12 cellular contexts compared by ENCODE assay signal in the genomic region with DNA sequence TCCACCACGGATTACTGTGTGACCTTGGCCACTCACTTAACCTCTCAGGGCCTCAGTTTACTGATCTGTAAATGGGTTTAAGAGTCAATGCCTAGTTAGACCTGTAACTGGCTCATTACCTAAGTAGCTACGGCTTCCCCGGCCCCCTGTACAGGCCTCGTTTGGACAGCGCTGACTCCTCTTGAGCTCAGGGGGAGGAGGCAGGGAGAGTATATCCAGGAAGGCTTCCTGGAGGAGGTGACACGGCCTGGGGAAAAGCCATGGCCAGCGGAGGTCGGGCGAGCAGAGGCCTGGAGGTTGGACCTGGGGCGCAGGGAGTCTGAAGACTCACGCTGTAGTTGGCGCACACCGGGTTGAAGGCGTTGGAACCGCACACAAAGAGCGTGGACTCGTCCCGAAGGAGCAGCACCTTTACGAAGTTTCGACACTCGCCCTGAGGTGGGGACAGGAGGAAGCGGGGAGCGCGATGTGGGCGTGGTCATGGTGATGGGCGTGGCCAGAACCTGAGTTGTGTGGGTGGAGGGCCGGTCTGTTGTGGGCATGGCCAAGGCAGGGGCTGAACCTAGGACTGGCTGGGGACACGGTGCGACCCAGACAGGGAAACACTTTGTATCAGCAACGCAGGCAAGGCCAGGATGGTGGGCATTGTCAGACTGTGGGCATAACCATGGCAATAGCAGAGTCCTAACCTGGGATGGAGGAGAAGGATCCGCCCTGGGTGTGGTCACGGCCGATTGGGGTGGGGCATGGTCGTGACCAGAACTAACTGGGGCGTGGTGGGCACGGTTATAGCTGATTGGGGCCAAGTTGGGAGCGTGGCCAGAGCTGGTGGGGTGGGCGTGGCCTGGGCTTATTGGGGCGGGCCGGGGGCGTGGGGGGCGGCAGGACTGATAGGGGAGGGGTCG. TPM values are rescaled to one million over a fixed set of nuclear protein-coding genes. Genes with fewer than 3 reads are reported as not detected.
DNase-seq lines count a peak whose midpoint lies in the region.
"Had no signal": no experiment of that assay in that cellular context is flagged by ENCODE, and none has a peak within 500 bp of the region (broad histone marks: within the 10 kb centered on the region; RNA-seq: fewer than 3 reads in every experiment).

No MANE protein-coding gene starts in this region.

- no peak overlapping the region for H3K14ac ChIP-seq in neuronal stem cell (ENCODE audit: low read length)

- H3K36me3 ChIP-seq in neuronal stem cell (replicated peaks in 1 of 2; ENCODE audit: control insufficient read depth in 2 of 2, insufficient read depth in 2 of 2, low read length in 2 of 2), result peaks cover 40 to 44% of the 10 kb centered on the region in 2 donors

- WGBS in neuronal stem cell (ENCODE audit: extremely low coverage in 2 of 2, insufficient read length in 2 of 2, insufficient replicate concordance in 1 of 2), 2 donors, result no CpG with 5 or more reads among the region's 43 CpGs

- peak overlapping the region in 1 of 2 donors; percentile 26 for H3K4me3 ChIP-seq in neuronal stem cell (ENCODE audit: low read length in 2 of 2)

- no peak overlapping the region for H2BK15ac ChIP-seq in neuronal stem cell (ENCODE audit: low read length)

- in situ Hi-C loops in SK-MEL-5 (cut with HindIII; ENCODE audit: low pct_unique_long_range_greater_than_20kb, low sequenced_read_pairs), result no loop called here

- H3K4ac ChIP-seq in neuronal stem cell (ENCODE audit: low read length), result no peak overlapping the region

- no peak overlapping the region for H3K4me3 Mint-ChIP-seq in activated naive CD4-positive, alpha-beta T cell treated with anti-CD3 and anti-CD28 coated beads, Interleukin-2, amount 50 U/mL, for 24 hours
- H3K4me3 Mint-ChIP-seq: activated naive CD8-positive, alpha-beta T cell treated with anti-CD3 and anti-CD28 coated beads for 36 hours had no signal

- H3K27me3 Mint-ChIP-seq in activated naive CD4-positive, alpha-beta T cell treated with anti-CD3 and anti-CD28 coated beads, Interleukin-2, amount 50 U/mL, for 24 hours, result no peaks in the 10 kb centered on the region

- H3K27ac Mint-ChIP-seq in activated naive CD4-positive, alpha-beta T cell treated with anti-CD3 and anti-CD28 coated beads, Interleukin-2, amount 50 U/mL, for 24 hours, result peak overlapping the region; percentile 19
- H3K27ac Mint-ChIP-seq: activated naive CD8-positive, alpha-beta T cell treated with anti-CD3 and anti-CD28 coated beads for 36 hours had no signal

- no peak overlapping the region for H3K23ac ChIP-seq in neuronal stem cell (ENCODE audit: low read depth, low read length, poor library complexity)

- H3K4me1 ChIP-seq in neuronal stem cell (ENCODE audit: control insufficient read depth in 2 of 2, insufficient read depth in 1 of 2, low read depth in 1 of 2, low read length in 2 of 2), result no peaks in the 10 kb centered on the region
- H3K4me1 ChIP-seq: parathyroid adenoma had no signal

- no peak overlapping the region for H4K8ac ChIP-seq in neuronal stem cell (ENCODE audit: low read depth, low read length)

- H3K4me1 Mint-ChIP-seq in activated naive CD4-positive, alpha-beta T cell treated with anti-CD3 and anti-CD28 coated beads, Interleukin-2, amount 50 U/mL, for 24 hours, result no peaks in the 10 kb centered on the region
- H3K4me1 Mint-ChIP-seq: activated naive CD8-positive, alpha-beta T cell treated with anti-CD3 and anti-CD28 coated beads for 36 hours had no signal

- H3K27ac ChIP-seq in neuronal stem cell (replicated peaks; ENCODE audit: low read length), result no peak overlapping the region
- H3K27ac ChIP-seq: parathyroid adenoma had no signal

- H4K91ac ChIP-seq in neuronal stem cell (ENCODE audit: low read depth, low read length, poor library complexity), result no peak overlapping the region

- DNase-seq in activated naive CD4-positive, alpha-beta T cell treated with anti-CD3 and anti-CD28 coated beads, Interleukin-2, amount 50 U/mL, for 16 hours, result no peak
- peak; percentile 52 for DNase-seq in SK-MEL-5 (ENCODE audit: low read depth, low spot score)
- DNase-seq in neuronal stem cell (ENCODE audit: low spot score), result no peak
- DNase-seq in NCI-H187 treated with DMSO at 0.1 percent for 48 hours (lab: John Stamatoyannopoulos, UW), result no peak
- no peak for DNase-seq in NCI-H446 (lab: John Stamatoyannopoulos, UW)
- DNase-seq: activated CD4-positive, alpha-beta T cell treated with anti-CD3 and anti-CD28 coated beads, Interleukin-2, amount 50 U/mL, for 4 hours; NCI-H2081; SIG-M5; stimulated activated CD4-positive, alpha-beta T cell treated with anti-CD3 and anti-CD28 coated beads, Interleukin-4, amount 100 ng/mL, for 24 hours had no signal

- no peak overlapping the region for H2BK12ac ChIP-seq in neuronal stem cell (ENCODE audit: low read length)

- no peaks in the 10 kb centered on the region for H3K9me3 ChIP-seq in neuronal stem cell (replicated peaks in 1 of 2; ENCODE audit: control insufficient read depth in 2 of 2, insufficient read depth in 1 of 2, low read depth in 1 of 2, low read length in 2 of 2)

- no peak overlapping the region for H2BK5ac ChIP-seq in neuronal stem cell (ENCODE audit: low read length)

- no peak overlapping the region for H2AK5ac ChIP-seq in neuronal stem cell (ENCODE audit: low read depth, low read length)

- H3K27me3 ChIP-seq in neuronal stem cell (ENCODE audit: control insufficient read depth in 3 of 3, insufficient read depth in 3 of 3, low read depth in 1 of 3, low read length in 3 of 3), result peaks cover 0 to 2% (median 0%) of the 10 kb centered on the region in 3 experiments

- no peak overlapping the region for H2AFZ ChIP-seq in neuronal stem cell (ENCODE audit: low read length)
- H2AFZ ChIP-seq: parathyroid adenoma had no signal

- H3K9me3 Mint-ChIP-seq in activated naive CD4-positive, alpha-beta T cell treated with anti-CD3 and anti-CD28 coated beads, Interleukin-2, amount 50 U/mL, for 24 hours, result no peaks in the 10 kb centered on the region
- H3K9me3 Mint-ChIP-seq: activated naive CD8-positive, alpha-beta T cell treated with anti-CD3 and anti-CD28 coated beads for 36 hours had no signal

- H2BK120ac ChIP-seq in neuronal stem cell (ENCODE audit: low read depth, low read length), result no peak overlapping the region

- no peak overlapping the region for H3K4me2 ChIP-seq in neuronal stem cell (ENCODE audit: insufficient read depth, low read length, poor library complexity, severe bottlenecking)

- no peaks in the 10 kb centered on the region for H3K36me3 Mint-ChIP-seq in activated naive CD4-positive, alpha-beta T cell treated with anti-CD3 and anti-CD28 coated beads, Interleukin-2, amount 50 U/mL, for 24 hours
- H3K36me3 Mint-ChIP-seq: activated naive CD8-positive, alpha-beta T cell treated with anti-CD3 and anti-CD28 coated beads for 36 hours had no signal

- peaks cover 3% of the 10 kb centered on the region for H3K79me1 ChIP-seq in neuronal stem cell (ENCODE audit: low read depth, low read length)

- peak overlapping the region; percentile 30 for H3K9ac ChIP-seq in neuronal stem cell (ENCODE audit: low read depth, low read length, poor library complexity)
- H3K9ac ChIP-seq: parathyroid adenoma had no signal

- H3K18ac ChIP-seq in neuronal stem cell (ENCODE audit: low read length), result no peak overlapping the region

RNA-seq across cellular contexts. Expression of a gene that starts 3.6 kb away (rescaled TPM):
- total RNA-seq in SK-MEL-5 (2014; rRNA removed; shearing (Covaris generic)), result 6.3 and 6.9 TPM in 2 replicates
- polyA plus RNA-seq in SK-MEL-5 (2015; cell fraction: cytosol; rRNA removed), result 10.6 and 13.6 TPM in 2 replicates
- polyA plus RNA-seq in SK-MEL-5 (2015; cell fraction: nucleus; rRNA removed), result 3.9 and 5.1 TPM in 2 replicates
- 42.5 TPM for polyA plus RNA-seq in neuronal stem cell (2013, experiment 1 of 2)
- polyA plus RNA-seq in neuronal stem cell (2013, experiment 2 of 2), result 43.0 TPM
- total RNA-seq: activated naive CD8-positive, alpha-beta T cell treated with anti-CD3 and anti-CD28 coated beads for 36 hours had no signal

RNA-seq across cellular contexts. Expression of a gene that starts 16.1 kb away (rescaled TPM):
- 0.05 and 0.21 TPM in 2 replicates for total RNA-seq in SK-MEL-5 (2014; rRNA removed; shearing (Covaris generic))
- 0.30 and 0.34 TPM in 2 replicates for polyA plus RNA-seq in SK-MEL-5 (2015; cell fraction: cytosol; rRNA removed)
- polyA plus RNA-seq in SK-MEL-5 (2015; cell fraction: nucleus; rRNA removed), result 0.56 TPM in 1 of 2 replicates, not detected in the other
- polyA plus RNA-seq in neuronal stem cell (2013, experiment 1 of 2), result not detected
- polyA plus RNA-seq in neuronal stem cell (2013, experiment 2 of 2), result 0.01 TPM

RNA-seq across cellular contexts. Expression of a gene that starts 20.9 kb away (rescaled TPM):
- 1.2 TPM in 1 of 2 replicates, not detected in the other for total RNA-seq in SK-MEL-5 (2014; rRNA removed; shearing (Covaris generic))
- polyA plus RNA-seq in SK-MEL-5 (2015; cell fraction: cytosol; rRNA removed), result 0.04 TPM in 1 of 2 replicates, not detected in the other
- 2.5 and 6.7 TPM in 2 replicates for polyA plus RNA-seq in SK-MEL-5 (2015; cell fraction: nucleus; rRNA removed)
- 2.9 TPM for polyA plus RNA-seq in neuronal stem cell (2013, experiment 1 of 2)
- 2.9 TPM for polyA plus RNA-seq in neuronal stem cell (2013, experiment 2 of 2)

RNA-seq across cellular contexts. Expression of a gene that starts 37.6 kb away (rescaled TPM):
- total RNA-seq in SK-MEL-5 (2014; rRNA removed; shearing (Covaris generic)), result 0.05 TPM in 2 replicates
- polyA plus RNA-seq in SK-MEL-5 (2015; cell fraction: cytosol; rRNA removed), result 0.01 and 0.03 TPM in 2 replicates
- 0.28 and 0.34 TPM in 2 replicates for polyA plus RNA-seq in SK-MEL-5 (2015; cell fraction: nucleus; rRNA removed)
- polyA plus RNA-seq in neuronal stem cell (2013, experiment 1 of 2), result 0.13 TPM
- 0.18 TPM for polyA plus RNA-seq in neuronal stem cell (2013, experiment 2 of 2)
- total RNA-seq: activated naive CD8-positive, alpha-beta T cell treated with anti-CD3 and anti-CD28 coated beads for 36 hours had no signal
